31 cellular contexts compared by ENCODE assay signal in genomic region chr1:92327794-92328193, GRCh38.
"Had no signal": no experiment of that assay in that cellular context is flagged by ENCODE, and none has a peak within 500 bp of the region (broad histone marks: within the 10 kb centered on the region; RNA-seq: fewer than 3 reads in every experiment).

No MANE protein-coding gene starts in this region.

- H3K4me1 Mint-ChIP-seq: activated B cell treated with CpG ODN at 0.5 μM for 24 hours had no signal

- H3K27ac ChIP-seq: adrenal gland, body of pancreas had no signal

- H3K27me3 ChIP-seq: adrenal gland, body of pancreas had no signal

- H3K4me3 ChIP-seq: adrenal gland, body of pancreas had no signal

- H3K9me3 Mint-ChIP-seq: activated naive CD4-positive, alpha-beta T cell treated with anti-CD3 and anti-CD28 coated beads, Interleukin-2, amount 50 U/mL, for 24 hours had no signal

- DNase-seq: activated B cell treated with CpG ODN at 0.5 μM for 24 hours; activated CD4-positive, alpha-beta T cell treated with anti-CD3 and anti-CD28 coated beads for 48 hours; activated CD4-positive, alpha-beta T cell treated with anti-CD3 and anti-CD28 coated beads, Interleukin-2, amount 50 U/mL, for 1 hour; activated CD4-positive, alpha-beta T cell treated with anti-CD3 and anti-CD28 coated beads, Interleukin-2, amount 50 U/mL, for 48 hours; activated CD8-positive, alpha-beta memory T cell treated with anti-CD3 and anti-CD28 coated beads for 24 hours; activated CD8-positive, alpha-beta T cell treated with anti-CD3 and anti-CD28 coated beads for 36 hours; activated effector memory CD4-positive, alpha-beta T cell treated with anti-CD3 and anti-CD28 coated beads, Interleukin-2, amount 50 U/mL, for 16 hours; activated naive CD4-positive, alpha-beta T cell treated with anti-CD3 and anti-CD28 coated beads for 36 hours; activated naive CD8-positive, alpha-beta T cell treated with anti-CD3 and anti-CD28 coated beads for 36 hours; activated naive CD8-positive, alpha-beta T cell treated with anti-CD3 and anti-CD28 coated beads, Interleukin-2, amount 50 U/mL, for 24 hours; activated T-cell treated with anti-CD3 and anti-CD28 coated beads, Interleukin-2, amount 50 U/mL, for 48 hours; adrenal gland; amygdala; aorta; body of pancreas; caudate nucleus; cortex of kidney; dermis blood vessel endothelial cell; effector CD4-positive, alpha-beta T cell; effector memory CD8-positive, alpha-beta T cell; foreskin fibroblast; head of caudate nucleus; T-helper 2 cell had no signal

- H3K4me1 ChIP-seq: adrenal gland, body of pancreas had no signal

- H3K4me3 Mint-ChIP-seq: activated B cell treated with CpG ODN at 0.5 μM for 24 hours; activated CD8-positive, alpha-beta T cell treated with anti-CD3 and anti-CD28 coated beads for 36 hours; activated naive CD4-positive, alpha-beta T cell treated with anti-CD3 and anti-CD28 coated beads for 36 hours; activated naive CD4-positive, alpha-beta T cell treated with anti-CD3 and anti-CD28 coated beads, Interleukin-2, amount 50 U/mL, for 24 hours; activated naive CD8-positive, alpha-beta T cell treated with anti-CD3 and anti-CD28 coated beads for 36 hours; activated naive CD8-positive, alpha-beta T cell treated with anti-CD3 and anti-CD28 coated beads, Interleukin-2, amount 50 U/mL, for 24 hours; activated T-helper 1 cell treated with anti-CD3 and anti-CD28 coated beads, Interleukin-12 subunit alpha, Interleukin-12 subunit beta, Interleukin-2, Interleukin-4 antibody, amounts not matched to agents 30 ng/mL and 10 ng/mL and 1 ng/mL, durations not matched to agents 14 hours and 24 hours and 36 hours; effector memory CD8-positive, alpha-beta T cell had no signal

- FAIRE-seq: colon, endothelial cell of umbilical vein, frontal cortex had no signal

- ATAC-seq: activated CD4-positive, CD25-positive, alpha-beta regulatory T cell treated with anti-CD3 and anti-CD28 coated beads, Interleukin-2, amount 50 U/mL, for 24 hours; activated CD8-positive, alpha-beta T cell treated with anti-CD3 and anti-CD28 coated beads for 36 hours; activated naive CD8-positive, alpha-beta T cell treated with anti-CD3 and anti-CD28 coated beads, Interleukin-2, amount 50 U/mL, for 24 hours; body of pancreas; effector memory CD8-positive, alpha-beta T cell; esophagus mucosa had no signal

- H3K27me3 Mint-ChIP-seq: activated B cell treated with CpG ODN at 0.5 μM for 24 hours; activated CD8-positive, alpha-beta T cell treated with anti-CD3 and anti-CD28 coated beads for 36 hours; activated naive CD4-positive, alpha-beta T cell treated with anti-CD3 and anti-CD28 coated beads, Interleukin-2, amount 50 U/mL, for 24 hours; activated naive CD8-positive, alpha-beta T cell treated with anti-CD3 and anti-CD28 coated beads for 36 hours; activated naive CD8-positive, alpha-beta T cell treated with anti-CD3 and anti-CD28 coated beads, Interleukin-2, amount 50 U/mL, for 24 hours; effector memory CD8-positive, alpha-beta T cell had no signal

- H3K27ac Mint-ChIP-seq: activated B cell treated with CpG ODN at 0.5 μM for 24 hours; activated CD8-positive, alpha-beta T cell treated with anti-CD3 and anti-CD28 coated beads for 36 hours; activated naive CD4-positive, alpha-beta T cell treated with anti-CD3 and anti-CD28 coated beads for 36 hours; activated naive CD8-positive, alpha-beta T cell treated with anti-CD3 and anti-CD28 coated beads for 36 hours; activated naive CD8-positive, alpha-beta T cell treated with anti-CD3 and anti-CD28 coated beads, Interleukin-2, amount 50 U/mL, for 24 hours; activated T-helper 1 cell treated with anti-CD3 and anti-CD28 coated beads, Interleukin-12 subunit alpha, Interleukin-12 subunit beta, Interleukin-2, Interleukin-4 antibody, amounts not matched to agents 30 ng/mL and 10 ng/mL and 1 ng/mL, durations not matched to agents 14 hours and 24 hours and 36 hours; activated T-helper 2 cell treated with anti-CD3 and anti-CD28 coated beads, Interferon-gamma antibody, Interleukin-2, Interleukin-4, amounts not matched to agents 10 μg/mL and 5 μg/mL and 100 μg/mL, durations not matched to agents 14 hours and 24 hours and 36 hours; effector memory CD8-positive, alpha-beta T cell had no signal
